ENCODE assay signal across 8 cellular contexts in genomic region chr9:38068616-38068865, GRCh38. TPM values are rescaled to one million over a fixed set of nuclear protein-coding genes. Genes with fewer than 3 reads are reported as not detected.
A peak's percentile ranks its signal among the peaks of the same experiment; 100 is the strongest.
DNase-seq lines count a peak whose midpoint lies in the region; ATAC-seq, FAIRE-seq and TF ChIP-seq lines count a peak whose summit lies in the region.

No MANE protein-coding gene starts in this region.

- POLR2A ChIA-PET in HCT116 (lab: Charles Lee): interaction anchor here (1.2 kb wide), 1 partner anchor 21 kb away, joined by 3 read pairs; no protein-coding TSS in a partner anchor

- no peak overlapping the region for H2AFZ ChIP-seq in HCT116 (ENCODE audit: low read depth, low read length, poor library complexity, severe bottlenecking)

- peaks cover 3% of the 10 kb centered on the region; the same call in 1 of the 2 replicates for H4K20me1 ChIP-seq in HCT116 (ENCODE audit: insufficient read depth)

- ATAC-seq in HCT116 (peak; percentile 35), pancreas (peak; percentile 8 to 32 (median 12))

- TF ChIP-seq RAD21 in HCT116 (IDR thresholded peaks at IDR 0.05; ENCODE audit: low read depth): peak; percentile 57

- TF ChIP-seq CTCF in HCT116 (IDR thresholded peaks at IDR 0.05 in 2 of 3, conservative IDR thresholded peaks at IDR 0.05 in 1 of 3; ENCODE audit: borderline replicate concordance in 1 of 3, insufficient read depth in 1 of 3, low read depth in 2 of 3, low read length in 2 of 3) (peak in 2 of 3 experiments; percentile 37 to 42; a peak in 2 of 6 replicates), NB4 (IDR thresholded peaks at IDR 0.05; ENCODE audit: low read depth, low read length) (no peak), pancreas (IDR thresholded peaks at IDR 0.05) (peak in 1 of 4 donors; percentile 16)

- H3K4me1 ChIP-seq in HCT116 (ENCODE audit: control insufficient read depth in 1 of 2, insufficient read depth in 2 of 2, low read length in 2 of 2): peaks cover 41 to 57% of the 10 kb centered on the region in 2 experiments
- H3K4me1 ChIP-seq in pancreas: peaks cover 5 to 27% (median 8%) of the 10 kb centered on the region in 3 donors

- H3K9me3 ChIP-seq in HCT116 (ENCODE audit: control insufficient read depth in 1 of 2, insufficient read depth in 1 of 2, low read depth in 1 of 2, low read length in 2 of 2) (no peaks in the 10 kb centered on the region), pancreas (no peaks in the 10 kb centered on the region)

- WGBS in pancreas, 2 donors: 0 to 1% methylated on average over 20 to 35 of the region's 35 CpGs

- CTCF ChIA-PET in HCT116 (lab: Charles Lee): no interaction called here

- H3K9me2 ChIP-seq in HCT116 (ENCODE audit: insufficient read depth): no peaks in the 10 kb centered on the region

- no peaks in the 10 kb centered on the region for H3K27me3 ChIP-seq in HCT116 (ENCODE audit: insufficient read depth, low read length)
- no peaks in the 10 kb centered on the region for H3K27me3 ChIP-seq in pancreas

- peaks cover 49% of the 10 kb centered on the region for H3K79me2 ChIP-seq in HCT116 (ENCODE audit: insufficient read depth, low read length)

- BruUV-seq in HCT116 (replicated peaks; lab: Mats Ljungman, UMichigan): no TSS peak

- DNase-seq in NCI-H1417 (lab: John Stamatoyannopoulos, UW) (peak; percentile 19 to 74 (median 67)), NCI-H1417 treated with DMSO at 0.1 percent for 48 hours (lab: John Stamatoyannopoulos, UW) (no peak), HCT116 (ENCODE audit: low read depth, low spot score) (no peak), NB4 (ENCODE audit: low read depth) (peak; percentile 58), globus pallidus (ENCODE audit: low spot score) (peak; percentile 69), pancreas (peak in 1 of 6 donors; percentile 38), hepatic stellate cell (ENCODE audit: low spot score) (no peak)
- DNase-seq in activated T-helper 9 cell treated with anti-CD3 and anti-CD28 coated beads, Interleukin-2, amount 50 U/mL, for 16 hours (ENCODE audit: low read depth): peak; percentile 21

- RAD21 ChIA-PET in HCT116 (lab: Charles Lee; ENCODE audit: low non-redundant PET in 1 of 2, low total read pairs in 2 of 2, uncharacterized antibody in 2 of 2, unreplicated experiment in 2 of 2): no interaction called here

- TF ChIP-seq POLR2A in HCT116 (IDR thresholded peaks at IDR 0.05; ENCODE audit: borderline replicate concordance, extremely low read depth, insufficient read depth, insufficient read length): no peak
- TF ChIP-seq POLR2A in NB4 (IDR thresholded peaks at IDR 0.05; ENCODE audit: extremely low read depth, insufficient read length): no peak

- peak overlapping the region; percentile 66 to 84 for H3K4me3 ChIP-seq in HCT116 (replicated peaks in 1 of 2; ENCODE audit: low read depth in 1 of 2, low read length in 2 of 2)
- H3K4me3 ChIP-seq in NB4 (ENCODE audit: low read depth, low read length): peak overlapping the region; percentile 32
- peak overlapping the region; percentile 42 to 99 (median 96) for H3K4me3 ChIP-seq in pancreas

- peak overlapping the region; percentile 93 for H3K9ac ChIP-seq in HCT116 (ENCODE audit: low read length)

- H3K27ac ChIP-seq in HCT116 (ENCODE audit: low read depth, low read length) (peak overlapping the region; percentile 98), pancreas (peak overlapping the region; percentile 86 to 95 (median 90))

- H3K4me2 ChIP-seq in HCT116 (ENCODE audit: low read length): peak overlapping the region; percentile 96

- no peak for FAIRE-seq in pancreas (lab: Jason Lieb, UNC)

- intact Hi-C loops in HCT116 (cut with micrococcal nuclease) (loop anchor here (1.0 to 10.0 kb wide), 4 partner anchors 54 to 164 kb away; partner anchors contain the start of gene SLC25A51), pancreas (cut with DNase I) (loop anchor here in 2 of 3 donors (5.0 kb wide), 1 partner anchor 151 kb away; no protein-coding TSS in a partner anchor)

- H3K36me3 ChIP-seq in HCT116 (ENCODE audit: control insufficient read depth in 1 of 2, insufficient read depth in 2 of 2, low read length in 2 of 2): peaks cover 0 to 5% of the 10 kb centered on the region in 2 experiments; a peak in 1 of 4 replicates
- H3K36me3 ChIP-seq in pancreas: no peaks in the 10 kb centered on the region

TF ChIP-seq in HCT116, 20 proteins besides CTCF, POLR2A, EP300 and RAD21:
- TF ChIP-seq ELF1 (IDR thresholded peaks at IDR 0.05; ENCODE audit: borderline replicate concordance, low read depth): no peak
- peak; percentile 10; the same call in 1 of the 2 replicates for TF ChIP-seq ZFX (IDR thresholded peaks at IDR 0.05)

RNA-seq across cellular contexts. Expression of gene SHB, which starts 0.5 kb away (rescaled TPM):
- total RNA-seq in HCT116 (2021; ENCODE audit: unreplicated experiment) (28.7 TPM), pancreas (10 to 100 TPM; 13.9 to 24.2 (median 22.7) TPM)
- polyA plus RNA-seq in HCT116 (2012): 27.3 and 30.7 TPM in 2 replicates
- 10 to 100 TPM; 11.5 to 12.4 TPM for polyA plus RNA-seq in pancreas

Comparison
In these comparisons a context has a peak if more than half of its experiments do, and no peak if none do; other contexts are left out.
1. DNase-seq: peak in NCI-H1417 (3 of 3), NB4 (single experiment), activated T-helper 9 cell treated with anti-CD3 and anti-CD28 coated beads, Interleukin-2, amount 50 U/mL, for 16 hours (single experiment) and globus pallidus (single experiment); none in NCI-H1417 treated with DMSO at 0.1 percent for 48 hours (single experiment), HCT116 (single experiment) and hepatic stellate cell (single experiment).
2. H3K4me3 ChIP-seq: peak in every context shown above with its lines; median percentile 96 in pancreas; 75 in HCT116; 32 in NB4.